Comparison of ENCODE assay signal across 14 cellular contexts in genomic region chr18:23992941-23993280, GRCh38. TPM values are rescaled to one million over a fixed set of nuclear protein-coding genes. Genes with fewer than 3 reads are reported as not detected.
DNase-seq lines count a peak whose midpoint lies in the region; ATAC-seq and TF ChIP-seq lines count a peak whose summit lies in the region.
"Had no signal": no experiment of that assay in that cellular context is flagged by ENCODE, and none has a peak within 500 bp of the region (broad histone marks: within the 10 kb centered on the region; RNA-seq: fewer than 3 reads in every experiment).

No MANE protein-coding gene starts in this region.

- no peaks in the 10 kb centered on the region for H3K79me2 ChIP-seq in DOHH2 (ENCODE audit: control insufficient read depth, low read length)

- H3K9me3 Mint-ChIP-seq in T-helper 1 cell treated with Interleukin-12 subunit alpha and Interleukin-12 subunit beta and Interleukin-4 antibody, amounts not matched to agents 30 μg/mL and 1 μg/mL, for 36 hours, result no peaks in the 10 kb centered on the region
- no peaks in the 10 kb centered on the region for H3K9me3 Mint-ChIP-seq in activated T-helper 1 cell treated with anti-CD3 and anti-CD28 coated beads, Interleukin-12 subunit alpha, Interleukin-12 subunit beta, Interleukin-2, Interleukin-4 antibody, amounts not matched to agents 30 ng/mL and 10 ng/mL and 1 ng/mL, durations not matched to agents 14 hours and 24 hours and 36 hours
- peaks cover 0 to 2% (median 0%) of the 10 kb centered on the region in 7 donors for H3K9me3 Mint-ChIP-seq in CD14-positive monocyte
- H3K9me3 Mint-ChIP-seq: activated naive CD4-positive, alpha-beta T cell treated with anti-CD3 and anti-CD28 coated beads for 36 hours had no signal

- DNase-seq in T-helper 1 cell (no peak), lower lobe of right lung (no peak), CD14-positive monocyte (ENCODE audit: low spot score) (no peak)
- no peak for DNase-seq in activated T-helper 1 cell treated with anti-CD3 and anti-CD28 coated beads, Interleukin-12 subunit alpha, Interleukin-12 subunit beta, Interleukin-2, Interleukin-4 antibody, amounts not matched to agents 30 ng/mL and 10 ng/mL and 1 ng/mL, durations not matched to agents 14 hours and 24 hours and 36 hours (ENCODE audit: low spot score)
- DNase-seq: 8988T, DND-41, NCI-H2171 treated with DMSO at 0.1 percent for 48 hours had no signal

- H3K36me3 ChIP-seq in DOHH2 (ENCODE audit: control insufficient read depth, low read length), result no peaks in the 10 kb centered on the region
- no peaks in the 10 kb centered on the region for H3K36me3 ChIP-seq in lower lobe of right lung
- H3K36me3 ChIP-seq: BLaER1 treated with 17β-estradiol and CSF1 and Interleukin-3, amounts not matched to agents 10 nM and 100 nM; thoracic aorta had no signal

- H3K27ac Mint-ChIP-seq in T-helper 1 cell treated with Interleukin-12 subunit alpha and Interleukin-12 subunit beta and Interleukin-4 antibody, amounts not matched to agents 30 μg/mL and 1 μg/mL, for 36 hours, result peak overlapping the region; percentile 36
- peak overlapping the region; percentile 27 for H3K27ac Mint-ChIP-seq in activated T-helper 1 cell treated with anti-CD3 and anti-CD28 coated beads, Interleukin-12 subunit alpha, Interleukin-12 subunit beta, Interleukin-2, Interleukin-4 antibody, amounts not matched to agents 30 ng/mL and 10 ng/mL and 1 ng/mL, durations not matched to agents 14 hours and 24 hours and 36 hours
- no peak overlapping the region for H3K27ac Mint-ChIP-seq in CD14-positive monocyte
- H3K27ac Mint-ChIP-seq: activated naive CD4-positive, alpha-beta T cell treated with anti-CD3 and anti-CD28 coated beads for 36 hours had no signal

- H3F3A ChIP-seq in DOHH2 (ENCODE audit: control insufficient read depth, insufficient read depth), result no peaks in the 10 kb centered on the region; the same call in 1 of the 2 replicates

- peaks cover 30% of the 10 kb centered on the region for H3K4me1 Mint-ChIP-seq in T-helper 1 cell treated with Interleukin-12 subunit alpha and Interleukin-12 subunit beta and Interleukin-4 antibody, amounts not matched to agents 30 μg/mL and 1 μg/mL, for 36 hours (ENCODE audit: low read depth)
- H3K4me1 Mint-ChIP-seq in activated T-helper 1 cell treated with anti-CD3 and anti-CD28 coated beads, Interleukin-12 subunit alpha, Interleukin-12 subunit beta, Interleukin-2, Interleukin-4 antibody, amounts not matched to agents 30 ng/mL and 10 ng/mL and 1 ng/mL, durations not matched to agents 14 hours and 24 hours and 36 hours (ENCODE audit: low read depth), result peaks cover 35% of the 10 kb centered on the region
- no peaks in the 10 kb centered on the region for H3K4me1 Mint-ChIP-seq in CD14-positive monocyte

- no peaks in the 10 kb centered on the region for H3K9me2 ChIP-seq in DOHH2 (replicated peaks; ENCODE audit: control insufficient read depth, low read length)

- H3K4me3 Mint-ChIP-seq in T-helper 1 cell treated with Interleukin-12 subunit alpha and Interleukin-12 subunit beta and Interleukin-4 antibody, amounts not matched to agents 30 μg/mL and 1 μg/mL, for 36 hours, result peak overlapping the region; percentile 1
- peak overlapping the region; percentile 24 for H3K4me3 Mint-ChIP-seq in activated T-helper 1 cell treated with anti-CD3 and anti-CD28 coated beads, Interleukin-12 subunit alpha, Interleukin-12 subunit beta, Interleukin-2, Interleukin-4 antibody, amounts not matched to agents 30 ng/mL and 10 ng/mL and 1 ng/mL, durations not matched to agents 14 hours and 24 hours and 36 hours
- no peak overlapping the region for H3K4me3 Mint-ChIP-seq in CD14-positive monocyte
- H3K4me3 Mint-ChIP-seq: activated naive CD4-positive, alpha-beta T cell treated with anti-CD3 and anti-CD28 coated beads for 36 hours had no signal

- H3K4me1 ChIP-seq in DOHH2 (ENCODE audit: control insufficient read depth, low read length), result peaks cover 45% of the 10 kb centered on the region
- peaks cover 9% of the 10 kb centered on the region for H3K4me1 ChIP-seq in lower lobe of right lung

- H3K27me3 ChIP-seq in DOHH2 (ENCODE audit: control insufficient read depth, low read length) (no peaks in the 10 kb centered on the region), lower lobe of right lung (ENCODE audit: low read depth) (no peaks in the 10 kb centered on the region)
- H3K27me3 ChIP-seq: BLaER1 treated with 17β-estradiol and CSF1 and Interleukin-3, amounts not matched to agents 10 nM and 100 nM had no signal

- H3K9me3 ChIP-seq in DOHH2 (ENCODE audit: control insufficient read depth, insufficient read depth, low read length) (no peaks in the 10 kb centered on the region), lower lobe of right lung (no peaks in the 10 kb centered on the region)
- H3K9me3 ChIP-seq: BLaER1 treated with 17β-estradiol and CSF1 and Interleukin-3, amounts not matched to agents 10 nM and 100 nM; thoracic aorta had no signal

- no peak for ATAC-seq in lower lobe of right lung
- no peak for ATAC-seq in GM18858 (IDR thresholded peaks at IDR 0.05; ENCODE audit: unreplicated experiment)
- ATAC-seq in GM21381 (IDR thresholded peaks at IDR 0.05; ENCODE audit: unreplicated experiment), result no peak

- no peak overlapping the region for H3K27ac ChIP-seq in DOHH2 (ENCODE audit: low read depth, low read length)
- H3K27ac ChIP-seq in lower lobe of right lung, result peak overlapping the region; percentile 24
- H3K27ac ChIP-seq: BLaER1 treated with 17β-estradiol and CSF1 and Interleukin-3, amounts not matched to agents 10 nM and 100 nM; thoracic aorta had no signal

- H3K27me3 Mint-ChIP-seq in T-helper 1 cell treated with Interleukin-12 subunit alpha and Interleukin-12 subunit beta and Interleukin-4 antibody, amounts not matched to agents 30 μg/mL and 1 μg/mL, for 36 hours (ENCODE audit: low read depth), result peaks cover 9% of the 10 kb centered on the region
- H3K27me3 Mint-ChIP-seq in activated T-helper 1 cell treated with anti-CD3 and anti-CD28 coated beads, Interleukin-12 subunit alpha, Interleukin-12 subunit beta, Interleukin-2, Interleukin-4 antibody, amounts not matched to agents 30 ng/mL and 10 ng/mL and 1 ng/mL, durations not matched to agents 14 hours and 24 hours and 36 hours (ENCODE audit: insufficient read depth), result peaks cover 5% of the 10 kb centered on the region
- H3K27me3 Mint-ChIP-seq in CD14-positive monocyte (ENCODE audit: low read depth in 3 of 3), result peaks cover 0 to 4% (median 0%) of the 10 kb centered on the region in 3 donors

- peaks cover 2% of the 10 kb centered on the region for H3K36me3 Mint-ChIP-seq in T-helper 1 cell treated with Interleukin-12 subunit alpha and Interleukin-12 subunit beta and Interleukin-4 antibody, amounts not matched to agents 30 μg/mL and 1 μg/mL, for 36 hours (ENCODE audit: low read depth)
- peaks cover 3% of the 10 kb centered on the region for H3K36me3 Mint-ChIP-seq in activated T-helper 1 cell treated with anti-CD3 and anti-CD28 coated beads, Interleukin-12 subunit alpha, Interleukin-12 subunit beta, Interleukin-2, Interleukin-4 antibody, amounts not matched to agents 30 ng/mL and 10 ng/mL and 1 ng/mL, durations not matched to agents 14 hours and 24 hours and 36 hours (ENCODE audit: low read depth)
- H3K36me3 Mint-ChIP-seq in CD14-positive monocyte, result peaks cover 0 to 2% of the 10 kb centered on the region in 2 donors

- TF ChIP-seq CTCF in DOHH2 (IDR thresholded peaks at IDR 0.05; ENCODE audit: low read depth, low read length, poor library complexity, severe bottlenecking) (no peak), lower lobe of right lung (IDR thresholded peaks at IDR 0.05) (no peak), CD14-positive monocyte (IDR thresholded peaks at IDR 0.05) (no peak)

- H3K4me2 ChIP-seq in DOHH2 (ENCODE audit: low read length), result peak overlapping the region; percentile 17
- H3K4me2 ChIP-seq: BLaER1 treated with 17β-estradiol and CSF1 and Interleukin-3, amounts not matched to agents 10 nM and 100 nM had no signal

- H3K4me3 ChIP-seq in DOHH2 (ENCODE audit: low read length) (no peak overlapping the region), lower lobe of right lung (no peak overlapping the region)
- H3K4me3 ChIP-seq: BLaER1 treated with 17β-estradiol and CSF1 and Interleukin-3, amounts not matched to agents 10 nM and 100 nM; thoracic aorta had no signal

- intact Hi-C loops in activated T-helper 1 cell treated with anti-CD3 and anti-CD28 coated beads, Interleukin-12 subunit alpha, Interleukin-12 subunit beta, Interleukin-2, Interleukin-4 antibody, amounts not matched to agents 30 ng/mL and 10 ng/mL and 1 ng/mL, durations not matched to agents 14 hours and 24 hours and 36 hours (cut with micrococcal nuclease), result loop anchor here (1.0 kb wide), 2 partner anchors 18 to 21 kb away; no protein-coding TSS in a partner anchor
- intact Hi-C loops in lower lobe of right lung (cut with DNase I), result no loop called here
- intact Hi-C loops in CD14-positive monocyte (cut with micrococcal nuclease), result no loop called here

- no peaks in the 10 kb centered on the region for H4K20me1 ChIP-seq in DOHH2 (ENCODE audit: control insufficient read depth, insufficient read depth, low read depth, low read length)
- H4K20me1 ChIP-seq: BLaER1 treated with 17β-estradiol and CSF1 and Interleukin-3, amounts not matched to agents 10 nM and 100 nM had no signal

RNA-seq across cellular contexts. Expression of gene TTC39C, which starts 21.6 kb away (rescaled TPM):
- total RNA-seq in activated T-helper 1 cell treated with anti-CD3 and anti-CD28 coated beads, Interleukin-12 subunit alpha, Interleukin-12 subunit beta, Interleukin-2, Interleukin-4 antibody, amounts not matched to agents 30 ng/mL and 10 ng/mL and 1 ng/mL, durations not matched to agents 14 hours and 24 hours and 36 hours, result 28.8 and 31.8 TPM in 2 replicates
- total RNA-seq in lower lobe of right lung, result 14.6 TPM
- 1 to 10 TPM; 4.3 to 8.3 TPM for polyA plus RNA-seq in CD14-positive monocyte

Comparison
In these comparisons a context has a peak if more than half of its experiments do, and no peak if none do; other contexts are left out.
1. H3K27ac Mint-ChIP-seq: peak in T-helper 1 cell treated with Interleukin-12 subunit alpha and Interleukin-12 subunit beta and Interleukin-4 antibody, amounts not matched to agents 30 μg/mL and 1 μg/mL, for 36 hours (single experiment) and activated T-helper 1 cell treated with anti-CD3 and anti-CD28 coated beads, Interleukin-12 subunit alpha, Interleukin-12 subunit beta, Interleukin-2, Interleukin-4 antibody, amounts not matched to agents 30 ng/mL and 10 ng/mL and 1 ng/mL, durations not matched to agents 14 hours and 24 hours and 36 hours (single experiment); none in CD14-positive monocyte (0 of 7).
2. H3K4me3 Mint-ChIP-seq: peak in T-helper 1 cell treated with Interleukin-12 subunit alpha and Interleukin-12 subunit beta and Interleukin-4 antibody, amounts not matched to agents 30 μg/mL and 1 μg/mL, for 36 hours (single experiment) and activated T-helper 1 cell treated with anti-CD3 and anti-CD28 coated beads, Interleukin-12 subunit alpha, Interleukin-12 subunit beta, Interleukin-2, Interleukin-4 antibody, amounts not matched to agents 30 ng/mL and 10 ng/mL and 1 ng/mL, durations not matched to agents 14 hours and 24 hours and 36 hours (single experiment); none in CD14-positive monocyte (0 of 2).